Comparison of ENCODE assay signal across 1 cellular context in the genomic region with DNA sequence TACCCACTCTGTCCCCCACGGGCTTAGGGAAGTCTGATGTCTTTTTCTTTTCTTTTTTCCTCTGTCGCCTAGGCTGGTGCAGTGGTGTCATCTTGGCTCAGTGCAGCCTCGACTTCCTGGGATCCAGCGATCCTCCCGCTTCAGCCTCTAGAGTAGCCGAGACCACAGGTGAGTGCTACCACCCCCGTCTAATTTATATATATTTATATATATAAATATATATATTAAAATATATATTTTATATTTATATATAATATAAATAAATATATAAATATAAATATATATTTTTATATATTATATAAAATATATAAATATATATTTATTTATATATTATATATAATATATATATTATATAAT.
TF ChIP-seq lines count a peak whose summit lies in the region.

No MANE protein-coding gene starts in this region.

TF ChIP-seq in HEK293T, 16 proteins besides CTCF, POLR2A, EP300 and RAD21 (continued from another document):
- TF ChIP-seq ELF4 (IDR thresholded peaks at IDR 0.05) (no peak), BHLHE40 (IDR thresholded peaks at IDR 0.05; ENCODE audit: borderline replicate concordance) (no peak), FOXK2 (IDR thresholded peaks at IDR 0.05) (no peak), L3MBTL2 (conservative IDR thresholded peaks at IDR 0.05) (no peak)
